Comparison of ENCODE assay signal across 16 cellular contexts in genomic region chr7:129258649-129259389, GRCh38. TPM values are rescaled to one million over a fixed set of nuclear protein-coding genes. Genes with fewer than 3 reads are reported as not detected.
DNase-seq lines count a peak whose midpoint lies in the region; ATAC-seq lines count a peak whose summit lies in the region.
"Had no signal": no experiment of that assay in that cellular context is flagged by ENCODE, and none has a peak within 500 bp of the region (broad histone marks: within the 10 kb centered on the region; RNA-seq: fewer than 3 reads in every experiment).

No MANE protein-coding gene starts in this region.

- H3K9ac ChIP-seq in iPS-18a (ENCODE audit: low read length): peak overlapping the region; percentile 71
- H3K9ac ChIP-seq: BLaER1 treated with 17β-estradiol and CSF1 and Interleukin-3, amounts not matched to agents 10 nM and 100 nM had no signal

- H3K36me3 Mint-ChIP-seq in activated naive CD8-positive, alpha-beta T cell: peaks cover 2% of the 10 kb centered on the region
- H3K36me3 Mint-ChIP-seq in activated naive CD8-positive, alpha-beta T cell treated with anti-CD3 and anti-CD28 coated beads for 36 hours: peaks cover 2% of the 10 kb centered on the region
- peaks cover 2% of the 10 kb centered on the region for H3K36me3 Mint-ChIP-seq in T-helper 17 cell (ENCODE audit: low read depth)

- H3K27ac ChIP-seq in iPS-18a (ENCODE audit: low read length): peak overlapping the region; percentile 92
- H3K27ac ChIP-seq: Peyer's patch, testis, VCaP had no signal

- no peak for DNase-seq in activated naive CD8-positive, alpha-beta T cell treated with anti-CD3 and anti-CD28 coated beads for 36 hours
- DNase-seq in T-helper 17 cell (no peak), superior temporal gyrus (ENCODE audit: extremely low spot score) (peak; percentile 39), NCI-H187 treated with DMSO at 0.1 percent for 48 hours (lab: John Stamatoyannopoulos, UW) (no peak), COLO668 (lab: John Stamatoyannopoulos, UW; ENCODE audit: unreplicated experiment) (no peak)
- DNase-seq: activated effector memory CD4-positive, alpha-beta T cell treated with Interleukin-2 at 50 U/mL for 16 hours; effector CD8-positive, alpha-beta T cell; occipital lobe; Peyer's patch; stimulated activated CD4-positive, alpha-beta T cell treated with anti-CD3 and anti-CD28 coated beads, Interleukin-2, amount 100 ng/mL, for 48 hours; testis had no signal

- no peak overlapping the region for H3K27ac Mint-ChIP-seq in activated naive CD8-positive, alpha-beta T cell
- no peak overlapping the region for H3K27ac Mint-ChIP-seq in activated naive CD8-positive, alpha-beta T cell treated with anti-CD3 and anti-CD28 coated beads for 36 hours
- H3K27ac Mint-ChIP-seq in T-helper 17 cell: peak overlapping the region; percentile 74

- ATAC-seq in T-helper 17 cell: peak; percentile 50
- no peak for ATAC-seq in GM18861 (IDR thresholded peaks at IDR 0.05; ENCODE audit: unreplicated experiment)

- peaks cover 46% of the 10 kb centered on the region for H3K4me1 ChIP-seq in iPS-18a (ENCODE audit: control insufficient read depth, low read depth, low read length)
- H3K4me1 ChIP-seq: Peyer's patch, testis had no signal

- peak overlapping the region; percentile 46 for H3K4me3 ChIP-seq in iPS-18a (ENCODE audit: low read length)
- H3K4me3 ChIP-seq: BLaER1 treated with 17β-estradiol and CSF1 and Interleukin-3, amounts not matched to agents 10 nM and 100 nM; Peyer's patch; testis had no signal

- no peaks in the 10 kb centered on the region for H3K9me3 Mint-ChIP-seq in activated naive CD8-positive, alpha-beta T cell (ENCODE audit: low read depth)
- H3K9me3 Mint-ChIP-seq in activated naive CD8-positive, alpha-beta T cell treated with anti-CD3 and anti-CD28 coated beads for 36 hours: no peaks in the 10 kb centered on the region

- H3K9me3 ChIP-seq in T-helper 17 cell (ENCODE audit: control insufficient read depth, low read length, poor library complexity, severe bottlenecking) (no peaks in the 10 kb centered on the region), iPS-18a (ENCODE audit: control insufficient read depth, low read depth, low read length) (no peaks in the 10 kb centered on the region)
- H3K9me3 ChIP-seq: Peyer's patch, testis had no signal

- peak overlapping the region; percentile 33 for H3K4me3 Mint-ChIP-seq in activated naive CD8-positive, alpha-beta T cell
- H3K4me3 Mint-ChIP-seq in activated naive CD8-positive, alpha-beta T cell treated with anti-CD3 and anti-CD28 coated beads for 36 hours: no peak overlapping the region
- H3K4me3 Mint-ChIP-seq in T-helper 17 cell: peak overlapping the region; percentile 82

- peaks cover 41% of the 10 kb centered on the region for H3K4me1 Mint-ChIP-seq in activated naive CD8-positive, alpha-beta T cell (ENCODE audit: low read depth)
- peaks cover 38% of the 10 kb centered on the region for H3K4me1 Mint-ChIP-seq in activated naive CD8-positive, alpha-beta T cell treated with anti-CD3 and anti-CD28 coated beads for 36 hours
- peaks cover 34% of the 10 kb centered on the region for H3K4me1 Mint-ChIP-seq in T-helper 17 cell

- H3K36me3 ChIP-seq in iPS-18a (ENCODE audit: control insufficient read depth, low read depth, low read length): no peaks in the 10 kb centered on the region
- H3K36me3 ChIP-seq: Peyer's patch had no signal

- no peaks in the 10 kb centered on the region for H3K27me3 Mint-ChIP-seq in activated naive CD8-positive, alpha-beta T cell
- H3K27me3 Mint-ChIP-seq in activated naive CD8-positive, alpha-beta T cell treated with anti-CD3 and anti-CD28 coated beads for 36 hours: no peaks in the 10 kb centered on the region
- H3K27me3 Mint-ChIP-seq in T-helper 17 cell: no peaks in the 10 kb centered on the region

- no peaks in the 10 kb centered on the region for H3K27me3 ChIP-seq in iPS-18a (ENCODE audit: control insufficient read depth, insufficient read depth, low read length)
- H3K27me3 ChIP-seq: BLaER1 treated with 17β-estradiol and CSF1 and Interleukin-3, amounts not matched to agents 10 nM and 100 nM; Peyer's patch; testis had no signal

RNA-seq across cellular contexts. Expression of gene AHCYL2, which starts 34.0 kb away (rescaled TPM):
- 1 to 10 TPM; 6.5 to 6.8 TPM for total RNA-seq in activated naive CD8-positive, alpha-beta T cell treated with anti-CD3 and anti-CD28 coated beads for 36 hours
- total RNA-seq in T-helper 17 cell: 10 to 100 TPM; 13.4 to 16.6 TPM
